Comparison of ENCODE assay signal across 10 cellular contexts in genomic region chr3:4736284-4736861, GRCh38.
DNase-seq lines count a peak whose midpoint lies in the region; ATAC-seq and TF ChIP-seq lines count a peak whose summit lies in the region.
"Had no signal": no experiment of that assay in that cellular context is flagged by ENCODE, and none has a peak within 500 bp of the region (broad histone marks: within the 10 kb centered on the region; RNA-seq: fewer than 3 reads in every experiment).

No MANE protein-coding gene starts in this region.

- peaks cover 39% of the 10 kb centered on the region for H3K4me1 ChIP-seq in BLaER1
- peaks cover 8 to 13% of the 10 kb centered on the region in 2 donors for H3K4me1 ChIP-seq in breast epithelium
- H3K4me1 ChIP-seq in naive thymus-derived CD4-positive, alpha-beta T cell (ENCODE audit: control insufficient read depth in 2 of 2, insufficient read depth in 2 of 2, low read length in 2 of 2) = peaks cover 39 to 44% of the 10 kb centered on the region in 2 donors

- peaks cover 50 to 88% (median 72%) of the 10 kb centered on the region in 7 donors for H3K4me1 Mint-ChIP-seq in naive thymus-derived CD4-positive, alpha-beta T cell
- peaks cover 12% of the 10 kb centered on the region for H3K4me1 Mint-ChIP-seq in glutamatergic neuron (ENCODE audit: low read depth, unreplicated experiment)

- peak overlapping the region; percentile 53 for H3K4me2 ChIP-seq in BLaER1

- TF ChIP-seq CTCF in breast epithelium (IDR thresholded peaks at IDR 0.05) (no peak), glutamatergic neuron (IDR thresholded peaks at IDR 0.05; ENCODE audit: partially characterized antibody, unreplicated experiment) (no peak), coronary artery (IDR thresholded peaks at IDR 0.05) (no peak)

- intact Hi-C loops in breast epithelium (cut with DNase I; ENCODE audit: low total_unique reads) = no loop called here
- intact Hi-C loops in naive thymus-derived CD4-positive, alpha-beta T cell (cut with micrococcal nuclease) = loop anchor here in 1 of 2 donors (5.0 kb wide), 1 partner anchor 86 kb away; no protein-coding TSS in a partner anchor

- H3K4me3 Mint-ChIP-seq in naive thymus-derived CD4-positive, alpha-beta T cell = peak overlapping the region; percentile 17 to 76 (median 54)
- H3K4me3 Mint-ChIP-seq in glutamatergic neuron (ENCODE audit: unreplicated experiment) = no peak overlapping the region

- peaks cover 0 to 10% (median 4%) of the 10 kb centered on the region in 11 donors for H3K9me3 Mint-ChIP-seq in naive thymus-derived CD4-positive, alpha-beta T cell
- no peaks in the 10 kb centered on the region for H3K9me3 Mint-ChIP-seq in glutamatergic neuron (ENCODE audit: unreplicated experiment)

- POLR2A ChIA-PET in naive thymus-derived CD4-positive, alpha-beta T cell (lab: Charles Lee) = no interaction called here

- H4K20me1 ChIP-seq in BLaER1 = no peaks in the 10 kb centered on the region

- no peak overlapping the region for H3K4me3 ChIP-seq in BLaER1
- no peak overlapping the region for H3K4me3 ChIP-seq in breast epithelium
- no peak overlapping the region for H3K4me3 ChIP-seq in naive thymus-derived CD4-positive, alpha-beta T cell (ENCODE audit: low read length)
- H3K4me3 ChIP-seq in coronary artery = no peak overlapping the region

- H3K36me3 Mint-ChIP-seq in naive thymus-derived CD4-positive, alpha-beta T cell = peaks cover 4 to 74% (median 44%) of the 10 kb centered on the region in 5 donors
- peaks cover 6% of the 10 kb centered on the region for H3K36me3 Mint-ChIP-seq in glutamatergic neuron (ENCODE audit: unreplicated experiment)

- CTCF ChIA-PET in naive thymus-derived CD4-positive, alpha-beta T cell (lab: Charles Lee) = interaction anchor here (0.7 kb wide), 1 partner anchor 25 kb away, joined by 3 read pairs; no protein-coding TSS in a partner anchor

- H3K27ac ChIP-seq in BLaER1 = no peak overlapping the region
- peak overlapping the region; percentile 53 for H3K27ac ChIP-seq in KOPT-K1 (ENCODE audit: low read depth, low read length, poor library complexity, severe bottlenecking)
- H3K27ac ChIP-seq in breast epithelium = peak overlapping the region; percentile 83 to 86
- peak overlapping the region; percentile 46 for H3K27ac ChIP-seq in naive thymus-derived CD4-positive, alpha-beta T cell (ENCODE audit: low read depth, low read length)
- peak overlapping the region in 1 of 2 donors; percentile 9 for H3K27ac ChIP-seq in coronary artery
- H3K27ac ChIP-seq: HL-60 had no signal

- peaks cover 38% of the 10 kb centered on the region for H3K36me3 ChIP-seq in BLaER1
- H3K36me3 ChIP-seq in KOPT-K1 (ENCODE audit: insufficient read depth, low read length) = no peaks in the 10 kb centered on the region
- H3K36me3 ChIP-seq in breast epithelium = no peaks in the 10 kb centered on the region
- H3K36me3 ChIP-seq in naive thymus-derived CD4-positive, alpha-beta T cell (ENCODE audit: control insufficient read depth in 2 of 3, insufficient read depth in 3 of 3, low read length in 3 of 3) = peaks cover 0 to 23% (median 0%) of the 10 kb centered on the region in 3 experiments

- DNase-seq in breast epithelium (ENCODE audit: low spot score in 2 of 2) = peak in 1 of 2 donors; percentile 94
- DNase-seq in naive thymus-derived CD4-positive, alpha-beta T cell = peak in 2 of 9 donors; percentile 10 to 17
- no peak for DNase-seq in glutamatergic neuron
- DNase-seq in HuH-7 (ENCODE audit: low spot score) = no peak
- no peak for DNase-seq in coronary artery (ENCODE audit: low spot score)
- DNase-seq in NCI-H82 treated with DMSO at 0.1 percent for 48 hours (lab: John Stamatoyannopoulos, UW; ENCODE audit: unreplicated experiment) = no peak
- DNase-seq: NCI-H345 had no signal

- ATAC-seq in naive thymus-derived CD4-positive, alpha-beta T cell = peak; percentile 60

- H3K27ac Mint-ChIP-seq in naive thymus-derived CD4-positive, alpha-beta T cell = peak overlapping the region; percentile 16 to 89 (median 73)
- H3K27ac Mint-ChIP-seq in glutamatergic neuron (ENCODE audit: unreplicated experiment) = no peak overlapping the region

- H3K27me3 Mint-ChIP-seq in naive thymus-derived CD4-positive, alpha-beta T cell = no peaks in the 10 kb centered on the region
- peaks cover 3% of the 10 kb centered on the region for H3K27me3 Mint-ChIP-seq in glutamatergic neuron (ENCODE audit: unreplicated experiment)

- H3K9me3 ChIP-seq in BLaER1 = 0 out of 2 replicates have a peak, but pooled peaks cover 4% of the 10 kb centered on the region
- peaks cover 12% of the 10 kb centered on the region for H3K9me3 ChIP-seq in KOPT-K1 (ENCODE audit: insufficient read depth, low read length, poor library complexity, severe bottlenecking)
- H3K9me3 ChIP-seq in breast epithelium = no peaks in the 10 kb centered on the region
- H3K9me3 ChIP-seq in naive thymus-derived CD4-positive, alpha-beta T cell (ENCODE audit: control insufficient read depth in 2 of 3, low read length in 3 of 3) = peaks cover 0 to 10% (median 0%) of the 10 kb centered on the region in 3 experiments

- no peak overlapping the region for H3K9ac ChIP-seq in BLaER1

- no peaks in the 10 kb centered on the region for H3K27me3 ChIP-seq in BLaER1
- H3K27me3 ChIP-seq in breast epithelium = no peaks in the 10 kb centered on the region
- no peaks in the 10 kb centered on the region for H3K27me3 ChIP-seq in naive thymus-derived CD4-positive, alpha-beta T cell (ENCODE audit: control insufficient read depth in 2 of 2, insufficient read depth in 2 of 2, low read length in 2 of 2)

- no peak for TF ChIP-seq POLR2A in breast epithelium (IDR thresholded peaks at IDR 0.05)
